1 cellular context compared by ENCODE assay signal in the genomic region with DNA sequence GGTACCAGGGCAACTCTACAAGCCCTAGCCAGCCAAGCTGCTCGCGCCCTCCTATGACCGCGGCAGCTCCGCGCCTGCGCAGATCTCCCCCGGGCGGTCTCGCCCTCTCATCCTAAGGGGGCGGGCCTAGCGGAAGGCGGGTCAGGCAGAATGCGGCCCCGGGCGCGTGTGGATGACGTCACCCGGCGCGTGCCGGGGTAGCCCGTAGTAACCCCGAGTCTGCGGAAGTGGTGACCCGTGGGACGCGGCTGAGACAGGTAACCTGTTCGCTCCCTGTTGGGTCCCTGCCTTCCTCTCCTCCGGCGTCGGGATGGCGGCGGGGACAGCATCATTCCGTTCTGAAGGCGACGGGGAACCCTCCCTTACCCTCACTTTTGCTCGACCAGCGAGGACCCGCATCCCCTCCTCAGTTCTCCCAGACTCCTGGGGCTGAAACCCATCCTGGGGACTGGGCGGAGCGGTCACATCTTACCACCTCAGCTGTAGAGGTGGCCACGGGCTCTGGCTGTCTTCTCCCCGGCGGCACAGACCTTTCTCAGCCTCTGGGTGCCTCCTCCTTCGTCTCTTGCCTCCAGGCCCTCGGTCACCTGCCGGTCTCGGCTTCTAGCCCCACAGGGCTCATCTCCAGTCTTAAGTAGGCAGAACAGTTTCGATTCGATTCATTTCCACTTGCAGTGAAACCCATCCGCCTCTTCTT.
TF ChIP-seq lines count a peak whose summit lies in the region.

A gene with protein sequence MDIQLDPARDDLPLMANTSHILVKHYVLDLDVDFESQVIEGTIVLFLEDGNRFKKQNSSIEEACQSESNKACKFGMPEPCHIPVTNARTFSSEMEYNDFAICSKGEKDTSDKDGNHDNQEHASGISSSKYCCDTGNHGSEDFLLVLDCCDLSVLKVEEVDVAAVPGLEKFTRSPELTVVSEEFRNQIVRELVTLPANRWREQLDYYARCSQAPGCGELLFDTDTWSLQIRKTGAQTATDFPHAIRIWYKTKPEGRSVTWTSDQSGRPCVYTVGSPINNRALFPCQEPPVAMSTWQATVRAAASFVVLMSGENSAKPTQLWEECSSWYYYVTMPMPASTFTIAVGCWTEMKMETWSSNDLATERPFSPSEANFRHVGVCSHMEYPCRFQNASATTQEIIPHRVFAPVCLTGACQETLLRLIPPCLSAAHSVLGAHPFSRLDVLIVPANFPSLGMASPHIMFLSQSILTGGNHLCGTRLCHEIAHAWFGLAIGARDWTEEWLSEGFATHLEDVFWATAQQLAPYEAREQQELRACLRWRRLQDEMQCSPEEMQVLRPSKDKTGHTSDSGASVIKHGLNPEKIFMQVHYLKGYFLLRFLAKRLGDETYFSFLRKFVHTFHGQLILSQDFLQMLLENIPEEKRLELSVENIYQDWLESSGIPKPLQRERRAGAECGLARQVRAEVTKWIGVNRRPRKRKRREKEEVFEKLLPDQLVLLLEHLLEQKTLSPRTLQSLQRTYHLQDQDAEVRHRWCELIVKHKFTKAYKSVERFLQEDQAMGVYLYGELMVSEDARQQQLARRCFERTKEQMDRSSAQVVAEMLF (plus strand): TSS at position 205 of the 697 bp plus-strand sequence. CDS start 33,085 bp downstream, outside the sequence.

TF ChIP-seq in GM12878, 131 proteins besides CTCF, POLR2A, EP300 and RAD21 (continued from another document):
- TF ChIP-seq, protein P1, sequence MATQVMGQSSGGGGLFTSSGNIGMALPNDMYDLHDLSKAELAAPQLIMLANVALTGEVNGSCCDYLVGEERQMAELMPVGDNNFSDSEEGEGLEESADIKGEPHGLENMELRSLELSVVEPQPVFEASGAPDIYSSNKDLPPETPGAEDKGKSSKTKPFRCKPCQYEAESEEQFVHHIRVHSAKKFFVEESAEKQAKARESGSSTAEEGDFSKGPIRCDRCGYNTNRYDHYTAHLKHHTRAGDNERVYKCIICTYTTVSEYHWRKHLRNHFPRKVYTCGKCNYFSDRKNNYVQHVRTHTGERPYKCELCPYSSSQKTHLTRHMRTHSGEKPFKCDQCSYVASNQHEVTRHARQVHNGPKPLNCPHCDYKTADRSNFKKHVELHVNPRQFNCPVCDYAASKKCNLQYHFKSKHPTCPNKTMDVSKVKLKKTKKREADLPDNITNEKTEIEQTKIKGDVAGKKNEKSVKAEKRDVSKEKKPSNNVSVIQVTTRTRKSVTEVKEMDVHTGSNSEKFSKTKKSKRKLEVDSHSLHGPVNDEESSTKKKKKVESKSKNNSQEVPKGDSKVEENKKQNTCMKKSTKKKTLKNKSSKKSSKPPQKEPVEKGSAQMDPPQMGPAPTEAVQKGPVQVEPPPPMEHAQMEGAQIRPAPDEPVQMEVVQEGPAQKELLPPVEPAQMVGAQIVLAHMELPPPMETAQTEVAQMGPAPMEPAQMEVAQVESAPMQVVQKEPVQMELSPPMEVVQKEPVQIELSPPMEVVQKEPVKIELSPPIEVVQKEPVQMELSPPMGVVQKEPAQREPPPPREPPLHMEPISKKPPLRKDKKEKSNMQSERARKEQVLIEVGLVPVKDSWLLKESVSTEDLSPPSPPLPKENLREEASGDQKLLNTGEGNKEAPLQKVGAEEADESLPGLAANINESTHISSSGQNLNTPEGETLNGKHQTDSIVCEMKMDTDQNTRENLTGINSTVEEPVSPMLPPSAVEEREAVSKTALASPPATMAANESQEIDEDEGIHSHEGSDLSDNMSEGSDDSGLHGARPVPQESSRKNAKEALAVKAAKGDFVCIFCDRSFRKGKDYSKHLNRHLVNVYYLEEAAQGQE (IDR thresholded peaks at IDR 0.05; ENCODE audit: low read depth, low read length), result no peak
- TF ChIP-seq KDM1A (IDR thresholded peaks at IDR 0.05; ENCODE audit: borderline replicate concordance) (no peak), RELA (IDR thresholded peaks at IDR 0.05; ENCODE audit: borderline replicate concordance, partially characterized antibody) (peak; percentile 78), ETV6 (conservative IDR thresholded peaks at IDR 0.05 in 1 of 2, IDR thresholded peaks at IDR 0.05 in 1 of 2; ENCODE audit: borderline replicate concordance in 1 of 2, low read depth in 1 of 2) (no peak; a peak in 1 of 4 replicates), BMI1 (IDR thresholded peaks at IDR 0.05; ENCODE audit: borderline replicate concordance) (peak; percentile 84), TCF7 (IDR thresholded peaks at IDR 0.05; ENCODE audit: borderline replicate concordance) (no peak), EGR1 (IDR thresholded peaks at IDR 0.05; ENCODE audit: borderline replicate concordance in 1 of 2, low read depth in 2 of 2, low read length in 2 of 2) (0 out of 3 replicates have a peak, but pooled peaks of 1 of the 2 experiments have one; percentile 20), ASH2L (IDR thresholded peaks at IDR 0.05; ENCODE audit: borderline replicate concordance, low read depth) (no peak), TCF3 (IDR thresholded peaks at IDR 0.05; ENCODE audit: borderline replicate concordance, insufficient read depth, low read depth, low read length) (no peak), FOS (IDR thresholded peaks at IDR 0.05; ENCODE audit: borderline replicate concordance, extremely low read depth, insufficient read length) (no peak), HCFC1 (IDR thresholded peaks at IDR 0.05; ENCODE audit: low read length) (peak; percentile 80), FOXM1 (IDR thresholded peaks at IDR 0.05; ENCODE audit: low read depth, low read length) (no peak), CHD2 (IDR thresholded peaks at IDR 0.05; ENCODE audit: borderline replicate concordance, low read depth, low read length) (peak; percentile 61; the same call in 1 of the 2 replicates), GATAD2B (conservative IDR thresholded peaks at IDR 0.05; ENCODE audit: low read depth) (peak; percentile 67; the same call in 1 of the 2 replicates), ZZZ3 (IDR thresholded peaks at IDR 0.05; ENCODE audit: control insufficient read depth, insufficient read length, low read depth) (no peak), NR2C1 (IDR thresholded peaks at IDR 0.05) (peak; percentile 80), KAT2A (conservative IDR thresholded peaks at IDR 0.05; ENCODE audit: control insufficient read depth, low read depth, low read length) (no peak), SUPT20H (IDR thresholded peaks at IDR 0.05; ENCODE audit: borderline replicate concordance, control insufficient read depth, low read depth, low read length) (no peak), POLR2AphosphoS2 (IDR thresholded peaks at IDR 0.05; ENCODE audit: low read depth, low read length) (peak; percentile 54; the same call in 1 of the 2 replicates), TCF12 (IDR thresholded peaks at IDR 0.05; ENCODE audit: low read depth, low read length) (0 out of 2 replicates have a peak, but pooled peaks have one; percentile 3), TAF1 (IDR thresholded peaks at IDR 0.05; ENCODE audit: borderline replicate concordance, low read depth, low read length) (peak; percentile 48; the same call in 1 of the 2 replicates), RFX5 (IDR thresholded peaks at IDR 0.05; ENCODE audit: low read depth, low read length) (no peak), NFIC (IDR thresholded peaks at IDR 0.05; ENCODE audit: low read depth, low read length) (no peak), ATF7 (IDR thresholded peaks at IDR 0.05; ENCODE audit: low read depth) (peak; percentile 99), POLR2AphosphoS5 (IDR thresholded peaks at IDR 0.05; ENCODE audit: low read length) (peak; percentile 86), HDAC6 (IDR thresholded peaks at IDR 0.05; ENCODE audit: unreplicated experiment) (no peak), SP1 (IDR thresholded peaks at IDR 0.05; ENCODE audit: low read depth, low read length) (peak; percentile 70), SMARCA5 (IDR thresholded peaks at IDR 0.05) (no peak), MYB (IDR thresholded peaks at IDR 0.05; ENCODE audit: borderline replicate concordance, low read depth, low read length) (no peak), ZNF217 (IDR thresholded peaks at IDR 0.05) (no peak)
- TF ChIP-seq, protein P2, sequence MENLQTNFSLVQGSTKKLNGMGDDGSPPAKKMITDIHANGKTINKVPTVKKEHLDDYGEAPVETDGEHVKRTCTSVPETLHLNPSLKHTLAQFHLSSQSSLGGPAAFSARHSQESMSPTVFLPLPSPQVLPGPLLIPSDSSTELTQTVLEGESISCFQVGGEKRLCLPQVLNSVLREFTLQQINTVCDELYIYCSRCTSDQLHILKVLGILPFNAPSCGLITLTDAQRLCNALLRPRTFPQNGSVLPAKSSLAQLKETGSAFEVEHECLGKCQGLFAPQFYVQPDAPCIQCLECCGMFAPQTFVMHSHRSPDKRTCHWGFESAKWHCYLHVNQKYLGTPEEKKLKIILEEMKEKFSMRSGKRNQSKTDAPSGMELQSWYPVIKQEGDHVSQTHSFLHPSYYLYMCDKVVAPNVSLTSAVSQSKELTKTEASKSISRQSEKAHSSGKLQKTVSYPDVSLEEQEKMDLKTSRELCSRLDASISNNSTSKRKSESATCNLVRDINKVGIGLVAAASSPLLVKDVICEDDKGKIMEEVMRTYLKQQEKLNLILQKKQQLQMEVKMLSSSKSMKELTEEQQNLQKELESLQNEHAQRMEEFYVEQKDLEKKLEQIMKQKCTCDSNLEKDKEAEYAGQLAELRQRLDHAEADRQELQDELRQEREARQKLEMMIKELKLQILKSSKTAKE (IDR thresholded peaks at IDR 0.05; ENCODE audit: low read depth, poor library complexity, severe bottlenecking), result no peak
- TF ChIP-seq, protein P3, sequence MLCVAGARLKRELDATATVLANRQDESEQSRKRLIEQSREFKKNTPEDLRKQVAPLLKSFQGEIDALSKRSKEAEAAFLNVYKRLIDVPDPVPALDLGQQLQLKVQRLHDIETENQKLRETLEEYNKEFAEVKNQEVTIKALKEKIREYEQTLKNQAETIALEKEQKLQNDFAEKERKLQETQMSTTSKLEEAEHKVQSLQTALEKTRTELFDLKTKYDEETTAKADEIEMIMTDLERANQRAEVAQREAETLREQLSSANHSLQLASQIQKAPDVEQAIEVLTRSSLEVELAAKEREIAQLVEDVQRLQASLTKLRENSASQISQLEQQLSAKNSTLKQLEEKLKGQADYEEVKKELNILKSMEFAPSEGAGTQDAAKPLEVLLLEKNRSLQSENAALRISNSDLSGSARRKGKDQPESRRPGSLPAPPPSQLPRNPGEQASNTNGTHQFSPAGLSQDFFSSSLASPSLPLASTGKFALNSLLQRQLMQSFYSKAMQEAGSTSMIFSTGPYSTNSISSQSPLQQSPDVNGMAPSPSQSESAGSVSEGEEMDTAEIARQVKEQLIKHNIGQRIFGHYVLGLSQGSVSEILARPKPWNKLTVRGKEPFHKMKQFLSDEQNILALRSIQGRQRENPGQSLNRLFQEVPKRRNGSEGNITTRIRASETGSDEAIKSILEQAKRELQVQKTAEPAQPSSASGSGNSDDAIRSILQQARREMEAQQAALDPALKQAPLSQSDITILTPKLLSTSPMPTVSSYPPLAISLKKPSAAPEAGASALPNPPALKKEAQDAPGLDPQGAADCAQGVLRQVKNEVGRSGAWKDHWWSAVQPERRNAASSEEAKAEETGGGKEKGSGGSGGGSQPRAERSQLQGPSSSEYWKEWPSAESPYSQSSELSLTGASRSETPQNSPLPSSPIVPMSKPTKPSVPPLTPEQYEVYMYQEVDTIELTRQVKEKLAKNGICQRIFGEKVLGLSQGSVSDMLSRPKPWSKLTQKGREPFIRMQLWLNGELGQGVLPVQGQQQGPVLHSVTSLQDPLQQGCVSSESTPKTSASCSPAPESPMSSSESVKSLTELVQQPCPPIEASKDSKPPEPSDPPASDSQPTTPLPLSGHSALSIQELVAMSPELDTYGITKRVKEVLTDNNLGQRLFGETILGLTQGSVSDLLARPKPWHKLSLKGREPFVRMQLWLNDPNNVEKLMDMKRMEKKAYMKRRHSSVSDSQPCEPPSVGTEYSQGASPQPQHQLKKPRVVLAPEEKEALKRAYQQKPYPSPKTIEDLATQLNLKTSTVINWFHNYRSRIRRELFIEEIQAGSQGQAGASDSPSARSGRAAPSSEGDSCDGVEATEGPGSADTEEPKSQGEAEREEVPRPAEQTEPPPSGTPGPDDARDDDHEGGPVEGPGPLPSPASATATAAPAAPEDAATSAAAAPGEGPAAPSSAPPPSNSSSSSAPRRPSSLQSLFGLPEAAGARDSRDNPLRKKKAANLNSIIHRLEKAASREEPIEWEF (IDR thresholded peaks at IDR 0.05; ENCODE audit: insufficient replicate concordance, low read depth, low read length), result no peak
- TF ChIP-seq, protein P4, sequence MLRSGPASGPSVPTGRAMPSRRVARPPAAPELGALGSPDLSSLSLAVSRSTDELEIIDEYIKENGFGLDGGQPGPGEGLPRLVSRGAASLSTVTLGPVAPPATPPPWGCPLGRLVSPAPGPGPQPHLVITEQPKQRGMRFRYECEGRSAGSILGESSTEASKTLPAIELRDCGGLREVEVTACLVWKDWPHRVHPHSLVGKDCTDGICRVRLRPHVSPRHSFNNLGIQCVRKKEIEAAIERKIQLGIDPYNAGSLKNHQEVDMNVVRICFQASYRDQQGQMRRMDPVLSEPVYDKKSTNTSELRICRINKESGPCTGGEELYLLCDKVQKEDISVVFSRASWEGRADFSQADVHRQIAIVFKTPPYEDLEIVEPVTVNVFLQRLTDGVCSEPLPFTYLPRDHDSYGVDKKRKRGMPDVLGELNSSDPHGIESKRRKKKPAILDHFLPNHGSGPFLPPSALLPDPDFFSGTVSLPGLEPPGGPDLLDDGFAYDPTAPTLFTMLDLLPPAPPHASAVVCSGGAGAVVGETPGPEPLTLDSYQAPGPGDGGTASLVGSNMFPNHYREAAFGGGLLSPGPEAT (IDR thresholded peaks at IDR 0.05; ENCODE audit: low read depth), result peak; percentile 61; the same call in 1 of the 2 replicates
